ENCODE assay signal across 9 cellular contexts in the genomic region with DNA sequence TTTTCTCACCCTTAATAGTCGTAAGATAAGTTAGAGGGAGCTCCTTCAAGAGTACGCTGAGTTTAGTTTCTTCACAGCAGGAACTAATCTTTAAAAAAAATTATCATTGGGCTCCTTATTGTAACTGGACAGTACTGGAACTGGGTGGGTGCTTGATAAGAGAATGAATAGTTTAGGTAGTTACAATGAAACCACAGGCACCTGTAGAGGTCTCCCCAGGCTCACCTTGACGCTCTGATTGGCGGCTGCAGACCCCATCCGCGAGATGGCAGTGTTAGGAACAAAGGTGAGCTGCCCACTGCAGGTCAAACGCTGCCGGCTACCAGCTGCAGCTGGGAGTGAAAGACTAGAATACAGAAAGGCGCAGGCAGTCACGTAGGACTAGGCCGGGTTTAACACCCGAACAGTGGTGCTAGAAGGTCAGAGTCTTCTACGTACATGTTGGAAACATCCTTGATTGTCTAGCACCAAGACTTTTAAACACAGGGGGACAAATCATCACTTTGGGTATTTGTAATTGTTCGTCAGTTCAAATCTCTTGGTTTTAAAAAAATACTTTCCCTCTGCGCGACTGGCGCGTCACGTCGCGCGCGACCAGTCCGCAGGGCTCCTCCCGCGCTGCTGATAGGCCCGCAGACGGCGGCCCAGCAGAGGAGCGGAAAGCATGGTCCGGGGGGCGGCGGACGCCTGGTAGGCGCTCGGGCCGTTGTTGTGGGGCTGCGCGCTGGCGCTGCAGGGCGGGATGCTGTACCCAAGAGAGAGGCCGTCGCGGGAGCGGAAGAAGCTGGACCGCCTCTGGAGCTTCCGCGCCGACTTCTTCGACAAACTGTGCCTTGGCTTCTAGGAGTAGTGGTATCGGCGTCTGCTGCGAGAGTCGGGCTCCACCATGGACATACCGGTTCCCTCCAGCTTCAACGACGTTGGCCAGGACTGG. TPM values are rescaled to one million over a fixed set of nuclear protein-coding genes. Genes with fewer than 3 reads are reported as not detected.
DNase-seq lines count a peak whose midpoint lies in the region; ATAC-seq and TF ChIP-seq lines count a peak whose summit lies in the region.
"Had no signal": no experiment of that assay in that cellular context is flagged by ENCODE, and none has a peak within 500 bp of the region (broad histone marks: within the 10 kb centered on the region; RNA-seq: fewer than 3 reads in every experiment).

No MANE protein-coding gene starts in this region.

- 5% methylated on average over 14 to 34 of the region's 57 CpGs for WGBS in esophagus squamous epithelium, 2 donors

- TF ChIP-seq CTCF in esophagus squamous epithelium (IDR thresholded peaks at IDR 0.05): peak in 5 of 6 experiments; percentile 18 to 61 (median 39)

- H3K27ac Mint-ChIP-seq in activated T-cell treated with anti-CD3 and anti-CD28 coated beads, Interleukin-2, amount 50 U/mL, for 24 hours: peak overlapping the region; percentile 86

- no peaks in the 10 kb centered on the region for H3K9me3 ChIP-seq in esophagus squamous epithelium
- H3K9me3 ChIP-seq in muscle layer of colon (ENCODE audit: low read length): no peaks in the 10 kb centered on the region
- H3K9me3 ChIP-seq: HAP-1 had no signal

- peaks cover 39% of the 10 kb centered on the region for H3K4me1 Mint-ChIP-seq in activated T-cell treated with anti-CD3 and anti-CD28 coated beads, Interleukin-2, amount 50 U/mL, for 24 hours (ENCODE audit: low read depth)

- H3K27me3 ChIP-seq in esophagus squamous epithelium: no peaks in the 10 kb centered on the region
- H3K27me3 ChIP-seq in muscle layer of colon (ENCODE audit: control insufficient read depth in 1 of 2, insufficient read depth in 2 of 2, low read length in 2 of 2): no peaks in the 10 kb centered on the region

- peak overlapping the region; percentile 42 to 75 (median 54) for H3K4me3 ChIP-seq in esophagus squamous epithelium
- H3K4me3 ChIP-seq in muscle layer of colon (ENCODE audit: low read depth in 1 of 2, low read length in 2 of 2): peak overlapping the region; percentile 44 to 68
- H3K4me3 ChIP-seq: HAP-1 had no signal

- H3K36me3 ChIP-seq in esophagus squamous epithelium (peaks cover 0 to 18% (median 0%) of the 10 kb centered on the region in 3 donors), muscle layer of colon (ENCODE audit: insufficient read depth, low read length) (peaks cover 13% of the 10 kb centered on the region)

- no peaks in the 10 kb centered on the region for H3K27me3 Mint-ChIP-seq in activated T-cell treated with anti-CD3 and anti-CD28 coated beads, Interleukin-2, amount 50 U/mL, for 24 hours

- no peak overlapping the region for H3K9ac ChIP-seq in muscle layer of colon (ENCODE audit: low read length)

- H3K27ac ChIP-seq in esophagus squamous epithelium (peak overlapping the region; percentile 25 to 70 (median 54)), muscle layer of colon (ENCODE audit: low read depth, low read length) (no peak overlapping the region)

- peak overlapping the region; percentile 84 for H3K4me3 Mint-ChIP-seq in activated T-cell treated with anti-CD3 and anti-CD28 coated beads, Interleukin-2, amount 50 U/mL, for 24 hours

- no peak for TF ChIP-seq POLR2A in esophagus squamous epithelium (IDR thresholded peaks at IDR 0.05)

- DNase-seq in AG08396 (ENCODE audit: low spot score) (peak; percentile 81), NCI-H82 (lab: John Stamatoyannopoulos, UW) (peak; percentile 81), esophagus squamous epithelium (lab: John Stamatoyannopoulos, UW) (no peak)
- DNase-seq in activated T-cell treated with anti-CD3 and anti-CD28 coated beads, Interleukin-2, amount 50 U/mL, for 24 hours: peak; percentile 74
- peak; percentile 30 to 61 for DNase-seq in stimulated activated CD8-positive, alpha-beta memory T cell treated with anti-CD3 and anti-CD28 coated beads, Interleukin-7, amount 100 ng/mL, for 48 hours (ENCODE audit: extremely low read depth in 1 of 2, low read depth in 1 of 2)

- intact Hi-C loops in esophagus squamous epithelium (cut with DNase I): no loop called here

- H3K36me3 Mint-ChIP-seq in activated T-cell treated with anti-CD3 and anti-CD28 coated beads, Interleukin-2, amount 50 U/mL, for 24 hours (ENCODE audit: low read depth): peaks cover 17% of the 10 kb centered on the region

- H3K4me1 ChIP-seq in esophagus squamous epithelium (peaks cover 0 to 18% (median 11%) of the 10 kb centered on the region in 3 donors), muscle layer of colon (ENCODE audit: insufficient read depth, low read length) (peaks cover 9% of the 10 kb centered on the region)
- H3K4me1 ChIP-seq: HAP-1 had no signal

- peaks cover 3% of the 10 kb centered on the region for H3K9me3 Mint-ChIP-seq in activated T-cell treated with anti-CD3 and anti-CD28 coated beads, Interleukin-2, amount 50 U/mL, for 24 hours

- ATAC-seq in GM18873 (IDR thresholded peaks at IDR 0.05; ENCODE audit: low FRiP score, unreplicated experiment) (peak; percentile 86), HG03280 (IDR thresholded peaks at IDR 0.05; ENCODE audit: unreplicated experiment) (peak; percentile 85)

RNA-seq across cellular contexts. Expression of gene SMARCA5, which starts 45.6 kb away (rescaled TPM):
- total RNA-seq in esophagus squamous epithelium: 10 to 100 TPM; 13.6 to 28.4 (median 22.9) TPM
